1 cellular context compared by ENCODE assay signal in genomic region chr18:9898792-9899549, GRCh38.
TF ChIP-seq lines count a peak whose summit lies in the region.

No MANE protein-coding gene starts in this region.

TF ChIP-seq in HepG2, 621 proteins besides CTCF, POLR2A, EP300 and RAD21 (continued from another document):
- no peak for TF ChIP-seq TFAP4 (IDR thresholded peaks at IDR 0.05; ENCODE audit: borderline replicate concordance, low read depth)
- TF ChIP-seq CHD4 (IDR thresholded peaks at IDR 0.05; ENCODE audit: borderline replicate concordance, low read length) = no peak
- TF ChIP-seq RARA (CRISPR knock-in tag; IDR thresholded peaks at IDR 0.05) = peak; percentile 65
- TF ChIP-seq ZNF33A (CRISPR knock-in tag; IDR thresholded peaks at IDR 0.05; ENCODE audit: borderline replicate concordance) = no peak
- no peak for TF ChIP-seq ZSCAN21 (CRISPR knock-in tag; IDR thresholded peaks at IDR 0.05; ENCODE audit: borderline replicate concordance)
- 0 out of 2 replicates have a peak, but pooled peaks have one; percentile 30 for TF ChIP-seq JUN (CRISPR knock-in tag; IDR thresholded peaks at IDR 0.05)
- TF ChIP-seq ERF (CRISPR knock-in tag; IDR thresholded peaks at IDR 0.05) = 0 out of 2 replicates have a peak, but pooled peaks have one; percentile 40
- 0 out of 2 replicates have a peak, but pooled peaks have one; percentile 43 for TF ChIP-seq MIXL1 (CRISPR knock-in tag; IDR thresholded peaks at IDR 0.05)
- TF ChIP-seq PPARG (CRISPR knock-in tag; conservative IDR thresholded peaks at IDR 0.05) = 0 out of 2 replicates have a peak, but pooled peaks have one; percentile 21
- TF ChIP-seq PAXIP1 (CRISPR knock-in tag; conservative IDR thresholded peaks at IDR 0.05) = peak; percentile 42; the same call in 1 of the 2 replicates
- TF ChIP-seq KAT2B (IDR thresholded peaks at IDR 0.05; ENCODE audit: borderline replicate concordance, low read depth, low read length) = peak; percentile 18; the same call in 1 of the 2 replicates
- no peak for TF ChIP-seq THAP9 (CRISPR knock-in tag; IDR thresholded peaks at IDR 0.05; ENCODE audit: borderline replicate concordance)
- TF ChIP-seq FOXA3 (CRISPR knock-in tag; IDR thresholded peaks at IDR 0.05) = peak; percentile 63
- 0 out of 2 replicates have a peak, but pooled peaks have one; percentile 19 for TF ChIP-seq HDAC1 (CRISPR knock-in tag; IDR thresholded peaks at IDR 0.05)
- TF ChIP-seq ARID2 (CRISPR knock-in tag; IDR thresholded peaks at IDR 0.05; ENCODE audit: borderline replicate concordance) = no peak
- no peak for TF ChIP-seq MIER2 (CRISPR knock-in tag; IDR thresholded peaks at IDR 0.05)
- TF ChIP-seq ZFX (CRISPR knock-in tag; IDR thresholded peaks at IDR 0.05; ENCODE audit: low read depth) = no peak
- TF ChIP-seq ZNF17 (CRISPR knock-in tag; IDR thresholded peaks at IDR 0.05) = no peak
- 0 out of 2 replicates have a peak, but pooled peaks have one; percentile 48 for TF ChIP-seq HNF1A (IDR thresholded peaks at IDR 0.05; ENCODE audit: low read depth)
- no peak for TF ChIP-seq HNF1A (CRISPR knock-in tag; IDR thresholded peaks at IDR 0.05; ENCODE audit: borderline replicate concordance)
- TF ChIP-seq TFE3 (CRISPR knock-in tag; IDR thresholded peaks at IDR 0.05) = peak; percentile 32; the same call in 1 of the 2 replicates
- no peak for TF ChIP-seq KDM3A (CRISPR knock-in tag; IDR thresholded peaks at IDR 0.05; ENCODE audit: low read depth)
- TF ChIP-seq CCAR2 (optimal IDR thresholded peaks at IDR 0.05; ENCODE audit: low read depth, low read length) = no peak
- TF ChIP-seq JUNB (CRISPR knock-in tag; IDR thresholded peaks at IDR 0.05; ENCODE audit: borderline replicate concordance) = peak; percentile 92
- no peak for TF ChIP-seq SIX1 (CRISPR knock-in tag; IDR thresholded peaks at IDR 0.05; ENCODE audit: borderline replicate concordance)
- no peak for TF ChIP-seq U2AF1 (optimal IDR thresholded peaks at IDR 0.05; ENCODE audit: low read depth, low read length)
- TF ChIP-seq TEAD3 (CRISPR knock-in tag; optimal IDR thresholded peaks at IDR 0.05; ENCODE audit: borderline replicate concordance) = no peak
- TF ChIP-seq ARID5B (CRISPR knock-in tag; IDR thresholded peaks at IDR 0.05) = peak; percentile 80
- TF ChIP-seq THAP11 (CRISPR knock-in tag; IDR thresholded peaks at IDR 0.05) = peak; percentile 44
- TF ChIP-seq ZNF770 (CRISPR knock-in tag; IDR thresholded peaks at IDR 0.05) = peak; percentile 88
- TF ChIP-seq HMG20A (CRISPR knock-in tag; IDR thresholded peaks at IDR 0.05; ENCODE audit: borderline replicate concordance) = peak; percentile 53; the same call in 1 of the 2 replicates
- TF ChIP-seq ONECUT2 (CRISPR knock-in tag; IDR thresholded peaks at IDR 0.05) = peak; percentile 84
- TF ChIP-seq ZNF441 (CRISPR knock-in tag; IDR thresholded peaks at IDR 0.05; ENCODE audit: borderline replicate concordance) = no peak
- peak; percentile 23; the same call in 1 of the 2 replicates for TF ChIP-seq ETV5 (CRISPR knock-in tag; IDR thresholded peaks at IDR 0.05; ENCODE audit: borderline replicate concordance)
- peak; percentile 28; the same call in 1 of the 2 replicates for TF ChIP-seq KMT2B (CRISPR knock-in tag; IDR thresholded peaks at IDR 0.05)
- no peak for TF ChIP-seq CREB1 (IDR thresholded peaks at IDR 0.05)
- peak; percentile 32; the same call in 1 of the 2 replicates for TF ChIP-seq CREB1 (CRISPR knock-in tag; IDR thresholded peaks at IDR 0.05)
- TF ChIP-seq KLF9 (CRISPR knock-in tag; IDR thresholded peaks at IDR 0.05; ENCODE audit: low read depth) = no peak
- TF ChIP-seq ZNF329 (CRISPR knock-in tag; IDR thresholded peaks at IDR 0.05; ENCODE audit: low read depth) = no peak
- peak; percentile 93 for TF ChIP-seq JUND (CRISPR knock-in tag; IDR thresholded peaks at IDR 0.05)
- no peak for TF ChIP-seq ZNF530 (CRISPR knock-in tag; IDR thresholded peaks at IDR 0.05; ENCODE audit: low read depth)
